ENCODE assay signal across 20 cellular contexts in genomic region chr19:18869781-18870530, GRCh38. TPM values are rescaled to one million over a fixed set of nuclear protein-coding genes. Genes with fewer than 3 reads are reported as not detected.
"Had no signal": no experiment of that assay in that cellular context is flagged by ENCODE, and none has a peak within 500 bp of the region (broad histone marks: within the 10 kb centered on the region; RNA-seq: fewer than 3 reads in every experiment).

No MANE protein-coding gene starts in this region.

- H3K27ac Mint-ChIP-seq: activated naive CD4-positive, alpha-beta T cell treated with anti-CD3 and anti-CD28 coated beads for 36 hours; activated naive CD8-positive, alpha-beta T cell treated with anti-CD3 and anti-CD28 coated beads, Interleukin-2, amount 50 U/mL, for 24 hours; nephron had no signal

- H3K9me3 ChIP-seq: ascending aorta, breast epithelium, gastroesophageal sphincter, heart right ventricle, prostate gland had no signal

- H3K9me3 Mint-ChIP-seq: activated naive CD4-positive, alpha-beta T cell treated with anti-CD3 and anti-CD28 coated beads for 36 hours; activated naive CD8-positive, alpha-beta T cell treated with anti-CD3 and anti-CD28 coated beads, Interleukin-2, amount 50 U/mL, for 24 hours had no signal

- H3K27ac ChIP-seq: ascending aorta, breast epithelium, gastroesophageal sphincter, heart right ventricle, prostate gland had no signal

- H3K36me3 ChIP-seq: breast epithelium had no signal

- H3K4me3 Mint-ChIP-seq: activated naive CD4-positive, alpha-beta T cell treated with anti-CD3 and anti-CD28 coated beads for 36 hours; activated naive CD8-positive, alpha-beta T cell treated with anti-CD3 and anti-CD28 coated beads, Interleukin-2, amount 50 U/mL, for 24 hours; nephron had no signal

- H3K4me3 ChIP-seq: ascending aorta, heart right ventricle had no signal

- DNase-seq: activated CD4-positive, alpha-beta T cell treated with anti-CD3 and anti-CD28 coated beads for 1 hour; activated CD4-positive, alpha-beta T cell treated with anti-CD3 and anti-CD28 coated beads, Interleukin-2, amount 50 U/mL, for 4 hours; activated naive CD4-positive, alpha-beta T cell treated with anti-CD3 and anti-CD28 coated beads for 36 hours; activated naive CD8-positive, alpha-beta T cell treated with anti-CD3 and anti-CD28 coated beads, Interleukin-2, amount 50 U/mL, for 24 hours; activated T-cell treated with anti-CD3 and anti-CD28 coated beads for 4 hours; cerebellar nuclear complex; dermis blood vessel endothelial cell; heart right ventricle; kidney; left ventricle myocardium superior; occipital lobe; stimulated activated CD4-positive, alpha-beta T cell treated with anti-CD3 and anti-CD28 coated beads, Interleukin-1b, Interleukin-23, amount 100 ng/mL, for 48 hours; T-helper 1 cell; T1000 had no signal

- ATAC-seq: activated naive CD8-positive, alpha-beta T cell treated with anti-CD3 and anti-CD28 coated beads, Interleukin-2, amount 50 U/mL, for 24 hours; gastroesophageal sphincter; left ventricle myocardium superior; sciatic nerve had no signal

- H3K4me1 ChIP-seq: breast epithelium, prostate gland had no signal

- H3K27me3 ChIP-seq: ascending aorta, breast epithelium had no signal

RNA-seq across cellular contexts. Expression of gene CERS1, which starts 26.0 kb away (rescaled TPM):
- total RNA-seq: activated naive CD4-positive, alpha-beta T cell treated with anti-CD3 and anti-CD28 coated beads for 36 hours; ascending aorta had no signal
